ENCODE assay signal across 30 cellular contexts in the genomic region with DNA sequence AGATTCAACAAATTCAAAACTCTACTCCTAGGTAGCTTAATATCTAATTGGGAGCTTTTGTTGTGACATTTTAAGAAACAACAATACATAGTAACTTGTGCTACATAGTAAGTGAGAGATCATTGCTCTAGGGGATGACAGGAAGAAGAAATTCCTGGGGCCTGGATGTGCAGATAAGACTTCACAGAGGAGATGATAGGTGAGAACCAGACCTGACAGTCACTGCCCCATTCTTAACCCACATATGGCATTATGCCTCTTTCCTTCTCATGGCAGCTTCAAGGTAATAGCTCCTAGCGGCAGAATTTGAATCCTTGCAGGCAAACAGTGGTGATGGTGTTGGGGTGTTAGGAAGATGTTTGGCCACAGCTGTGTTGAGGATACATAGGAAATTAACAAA.
"Had no signal": no experiment of that assay in that cellular context is flagged by ENCODE, and none has a peak within 500 bp of the region (broad histone marks: within the 10 kb centered on the region; RNA-seq: fewer than 3 reads in every experiment).

No MANE protein-coding gene starts in this region.

- H3K4me1 Mint-ChIP-seq: activated CD4-positive, alpha-beta T cell treated with anti-CD3 and anti-CD28 coated beads for 36 hours; activated CD4-positive, alpha-beta T cell treated with anti-CD3 and anti-CD28 coated beads, Interleukin-2, amount 10 ng/mL, durations not matched to agents 24 days and 14 days; activated CD8-positive, alpha-beta memory T cell treated with anti-CD3 and anti-CD28 coated beads, Interleukin-2, amount 10 ng/mL, durations not matched to agents 7 days and 5 days; activated naive CD4-positive, alpha-beta T cell treated with anti-CD3 and anti-CD28 coated beads, Interleukin-2, amount 10 ng/mL, durations not matched to agents 7 days and 5 days; activated naive CD8-positive, alpha-beta T cell treated with anti-CD3 and anti-CD28 coated beads, Interleukin-2, amount 10 ng/mL, durations not matched to agents 7 days and 5 days had no signal

- FAIRE-seq: endometrium, frontal cortex had no signal

- H3K27me3 ChIP-seq: ascending aorta, breast epithelium, cardiac muscle cell, colonic mucosa had no signal

- H3K27ac Mint-ChIP-seq: activated CD4-positive, alpha-beta memory T cell treated with anti-CD3 and anti-CD28 coated beads for 36 hours; activated CD4-positive, alpha-beta T cell treated with anti-CD3 and anti-CD28 coated beads for 36 hours; activated CD4-positive, alpha-beta T cell treated with anti-CD3 and anti-CD28 coated beads, Interleukin-2, amount 10 ng/mL, durations not matched to agents 24 days and 14 days; activated CD8-positive, alpha-beta memory T cell treated with anti-CD3 and anti-CD28 coated beads, Interleukin-2, amount 10 ng/mL, durations not matched to agents 7 days and 5 days; activated CD8-positive, alpha-beta T cell treated with anti-CD3 and anti-CD28 coated beads, Interleukin-2, amount 10 ng/mL, durations not matched to agents 7 days and 5 days; activated naive CD4-positive, alpha-beta T cell treated with anti-CD3 and anti-CD28 coated beads, Interleukin-2, amount 10 ng/mL, durations not matched to agents 7 days and 5 days; activated naive CD8-positive, alpha-beta T cell treated with anti-CD3 and anti-CD28 coated beads, Interleukin-2, amount 10 ng/mL, durations not matched to agents 7 days and 5 days; activated T-helper 1 cell treated with anti-CD3 and anti-CD28 coated beads, Interleukin-12 subunit alpha, Interleukin-12 subunit beta, Interleukin-2, Interleukin-4 antibody, amounts not matched to agents 30 ng/mL and 10 ng/mL and 1 ng/mL, durations not matched to agents 14 hours and 24 hours and 36 hours; activated T-helper 2 cell treated with anti-CD3 and anti-CD28 coated beads, Interferon-gamma antibody, Interleukin-2, Interleukin-4, amounts not matched to agents 10 μg/mL and 5 μg/mL and 100 μg/mL, durations not matched to agents 14 hours and 24 hours and 36 hours; brain had no signal

- H3K4me3 ChIP-seq: ascending aorta, breast epithelium, cardiac muscle cell, colonic mucosa had no signal

- H3K27ac ChIP-seq: ascending aorta, breast epithelium, cardiac muscle cell, colonic mucosa had no signal

- H3K9me3 ChIP-seq: ascending aorta, breast epithelium, colonic mucosa had no signal

- H3K4me3 Mint-ChIP-seq: activated CD4-positive, alpha-beta memory T cell treated with anti-CD3 and anti-CD28 coated beads for 36 hours; activated CD4-positive, alpha-beta T cell treated with anti-CD3 and anti-CD28 coated beads for 36 hours; activated CD4-positive, alpha-beta T cell treated with anti-CD3 and anti-CD28 coated beads, Interleukin-2, amount 10 ng/mL, durations not matched to agents 24 days and 14 days; activated CD8-positive, alpha-beta memory T cell treated with anti-CD3 and anti-CD28 coated beads, Interleukin-2, amount 10 ng/mL, durations not matched to agents 7 days and 5 days; activated CD8-positive, alpha-beta T cell treated with anti-CD3 and anti-CD28 coated beads, Interleukin-2, amount 10 ng/mL, durations not matched to agents 7 days and 5 days; activated naive CD4-positive, alpha-beta T cell treated with anti-CD3 and anti-CD28 coated beads, Interleukin-2, amount 10 ng/mL, durations not matched to agents 7 days and 5 days; activated naive CD8-positive, alpha-beta T cell treated with anti-CD3 and anti-CD28 coated beads, Interleukin-2, amount 10 ng/mL, durations not matched to agents 7 days and 5 days; activated T-helper 1 cell treated with anti-CD3 and anti-CD28 coated beads, Interleukin-12 subunit alpha, Interleukin-12 subunit beta, Interleukin-2, Interleukin-4 antibody, amounts not matched to agents 30 ng/mL and 10 ng/mL and 1 ng/mL, durations not matched to agents 14 hours and 24 hours and 36 hours; brain had no signal

- DNase-seq: activated CD4-positive, alpha-beta memory T cell treated with anti-CD3 and anti-CD28 coated beads for 36 hours; activated CD4-positive, alpha-beta T cell treated with anti-CD3 and anti-CD28 coated beads for 36 hours; activated CD4-positive, alpha-beta T cell treated with anti-CD3 and anti-CD28 coated beads, Interleukin-2, amount 10 ng/mL, durations not matched to agents 24 days and 14 days; activated CD4-positive, CD25-positive, alpha-beta regulatory T cell; activated CD4-positive, CD25-positive, alpha-beta regulatory T cell treated with anti-CD3 and anti-CD28 coated beads, Interleukin-2, amount 50 U/mL, for 72 hours; activated CD8-positive, alpha-beta memory T cell treated with anti-CD3 and anti-CD28 coated beads, Interleukin-2, amount 10 ng/mL, durations not matched to agents 7 days and 5 days; activated CD8-positive, alpha-beta memory T cell treated with anti-CD3 and anti-CD28 coated beads, Interleukin-2, amount 50 U/mL, for 4 hours; activated CD8-positive, alpha-beta T cell treated with anti-CD3 and anti-CD28 coated beads, Interleukin-2, amount 10 ng/mL, durations not matched to agents 7 days and 5 days; activated effector memory CD4-positive, alpha-beta T cell treated with anti-CD3 and anti-CD28 coated beads, Interleukin-2, amount 50 U/mL, for 16 hours; activated naive CD4-positive, alpha-beta T cell treated with anti-CD3 and anti-CD28 coated beads, Interleukin-2, amount 10 ng/mL, durations not matched to agents 7 days and 5 days; activated naive CD8-positive, alpha-beta T cell treated with anti-CD3 and anti-CD28 coated beads, Interleukin-2, amount 10 ng/mL, durations not matched to agents 7 days and 5 days; activated T-cell treated with anti-CD3 and anti-CD28 coated beads, Interleukin-2, amount 50 U/mL, for 1 hour; activated T-cell treated with anti-CD3 and anti-CD28 coated beads, Interleukin-2, amount 50 U/mL, for 48 hours; central memory CD4-positive, alpha-beta T cell; cerebellar nuclear complex; colonic mucosa; effector CD8-positive, alpha-beta T cell; foreskin fibroblast; head of caudate nucleus; T-helper 2 cell had no signal

- H3K27me3 Mint-ChIP-seq: activated CD4-positive, alpha-beta memory T cell treated with anti-CD3 and anti-CD28 coated beads for 36 hours; activated CD4-positive, alpha-beta T cell treated with anti-CD3 and anti-CD28 coated beads for 36 hours; activated CD4-positive, alpha-beta T cell treated with anti-CD3 and anti-CD28 coated beads, Interleukin-2, amount 10 ng/mL, durations not matched to agents 24 days and 14 days; activated CD8-positive, alpha-beta memory T cell treated with anti-CD3 and anti-CD28 coated beads, Interleukin-2, amount 10 ng/mL, durations not matched to agents 7 days and 5 days; activated naive CD4-positive, alpha-beta T cell treated with anti-CD3 and anti-CD28 coated beads, Interleukin-2, amount 10 ng/mL, durations not matched to agents 7 days and 5 days; activated naive CD8-positive, alpha-beta T cell treated with anti-CD3 and anti-CD28 coated beads, Interleukin-2, amount 10 ng/mL, durations not matched to agents 7 days and 5 days; brain had no signal

- H3K4me1 ChIP-seq: ascending aorta, breast epithelium, colonic mucosa had no signal

- H3K9me3 Mint-ChIP-seq: activated CD4-positive, alpha-beta memory T cell treated with anti-CD3 and anti-CD28 coated beads for 36 hours; activated CD4-positive, alpha-beta T cell treated with anti-CD3 and anti-CD28 coated beads, Interleukin-2, amount 10 ng/mL, durations not matched to agents 24 days and 14 days; activated naive CD4-positive, alpha-beta T cell treated with anti-CD3 and anti-CD28 coated beads, Interleukin-2, amount 10 ng/mL, durations not matched to agents 7 days and 5 days; activated naive CD4-positive, alpha-beta T cell treated with anti-CD3 and anti-CD28 coated beads, Interleukin-2, amount 50 U/mL, for 72 hours; activated naive CD8-positive, alpha-beta T cell treated with anti-CD3 and anti-CD28 coated beads, Interleukin-2, amount 10 ng/mL, durations not matched to agents 7 days and 5 days; activated T-helper 1 cell treated with anti-CD3 and anti-CD28 coated beads, Interleukin-12 subunit alpha, Interleukin-12 subunit beta, Interleukin-2, Interleukin-4 antibody, amounts not matched to agents 30 ng/mL and 10 ng/mL and 1 ng/mL, durations not matched to agents 14 hours and 24 hours and 36 hours; activated T-helper 2 cell treated with anti-CD3 and anti-CD28 coated beads, Interferon-gamma antibody, Interleukin-2, Interleukin-4, amounts not matched to agents 10 μg/mL and 5 μg/mL and 100 μg/mL, durations not matched to agents 14 hours and 24 hours and 36 hours; brain had no signal

- H3K36me3 Mint-ChIP-seq: activated CD4-positive, alpha-beta memory T cell treated with anti-CD3 and anti-CD28 coated beads for 36 hours; brain had no signal

- H3K36me3 ChIP-seq: breast epithelium, cardiac muscle cell, colonic mucosa had no signal

- ATAC-seq: activated CD4-positive, alpha-beta T cell treated with anti-CD3 and anti-CD28 coated beads for 36 hours; activated CD8-positive, alpha-beta memory T cell treated with anti-CD3 and anti-CD28 coated beads, Interleukin-2, amount 10 ng/mL, durations not matched to agents 7 days and 5 days; activated CD8-positive, alpha-beta T cell treated with anti-CD3 and anti-CD28 coated beads, Interleukin-2, amount 10 ng/mL, durations not matched to agents 7 days and 5 days; activated naive CD4-positive, alpha-beta T cell treated with anti-CD3 and anti-CD28 coated beads, Interleukin-2, amount 50 U/mL, for 72 hours; esophagus mucosa had no signal
